Comparison of ENCODE assay signal across 34 cellular contexts in the genomic region with DNA sequence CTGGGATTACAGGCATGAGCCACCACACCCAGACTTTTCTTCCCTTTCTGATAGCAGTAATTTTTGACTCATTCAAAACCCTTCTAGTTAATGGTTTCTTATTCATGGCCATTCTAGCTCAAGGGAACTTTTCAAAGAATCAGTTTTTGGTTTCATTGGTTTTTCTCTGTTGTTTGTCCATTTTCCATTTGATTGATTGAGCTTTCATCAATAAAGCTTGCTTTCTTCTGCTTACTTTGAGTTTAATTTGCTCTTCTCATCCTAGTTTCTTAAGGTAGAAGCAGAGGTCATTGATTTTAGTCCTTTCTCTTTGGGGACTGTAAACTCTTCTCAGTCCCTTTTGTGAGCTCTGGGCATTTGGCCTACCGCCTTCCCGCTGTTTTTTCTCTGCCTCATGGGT.
DNase-seq lines count a peak whose midpoint lies in the region; ATAC-seq and TF ChIP-seq lines count a peak whose summit lies in the region.
"Had no signal": no experiment of that assay in that cellular context is flagged by ENCODE, and none has a peak within 500 bp of the region (broad histone marks: within the 10 kb centered on the region; RNA-seq: fewer than 3 reads in every experiment).

No MANE protein-coding gene starts in this region.

- no peak overlapping the region for H3K4me3 ChIP-seq in esophagus squamous epithelium
- H3K4me3 ChIP-seq: right atrium auricular region, testis had no signal

- TF ChIP-seq POLR2A in esophagus squamous epithelium (IDR thresholded peaks at IDR 0.05), result no peak

- no peaks in the 10 kb centered on the region for H3K27me3 ChIP-seq in esophagus squamous epithelium
- H3K27me3 ChIP-seq: right atrium auricular region, testis had no signal

- H3K27me3 Mint-ChIP-seq in activated CD8-positive, alpha-beta memory T cell treated with anti-CD3 and anti-CD28 coated beads, Interleukin-2, amount 10 ng/mL, durations not matched to agents 7 days and 5 days, result no peaks in the 10 kb centered on the region
- no peaks in the 10 kb centered on the region for H3K27me3 Mint-ChIP-seq in activated T-helper 17 cell treated with anti-CD3 and anti-CD28 coated beads, Interleukin-2, amount 50 U/mL, for 72 hours
- H3K27me3 Mint-ChIP-seq: CD4-positive, CD25-positive, alpha-beta regulatory T cell; stimulated activated naive CD8-positive, alpha-beta T cell treated with anti-CD3 and anti-CD28 coated beads, Interleukin-15, Interleukin-2, amounts not matched to agents 100 ng/mL and 50 ng/mL, for 24 hours had no signal

- 90 to 94% methylated on average over 2 of the region's 2 CpGs for WGBS in esophagus squamous epithelium, 2 donors

- no peak for ATAC-seq in activated CD8-positive, alpha-beta memory T cell treated with anti-CD3 and anti-CD28 coated beads, Interleukin-2, amount 10 ng/mL, durations not matched to agents 7 days and 5 days
- peak; percentile 4 for ATAC-seq in GM19395 (IDR thresholded peaks at IDR 0.05; ENCODE audit: unreplicated experiment)
- no peak for ATAC-seq in activated T-helper 17 cell treated with anti-CD3 and anti-CD28 coated beads, Interleukin-2, amount 50 U/mL, for 72 hours (replicated peaks)
- no peak for ATAC-seq in stimulated activated effector memory CD8-positive, alpha-beta T cell treated with anti-CD3 and anti-CD28 coated beads, Interleukin-12 subunit alpha, Interleukin-12 subunit beta, amount 100 ng/mL, for 72 hours
- no peak for ATAC-seq in HG02981 (IDR thresholded peaks at IDR 0.05; ENCODE audit: unreplicated experiment)
- ATAC-seq: left lobe of liver had no signal

- intact Hi-C loops in esophagus squamous epithelium (cut with DNase I) (no loop called here), head of caudate nucleus (cut with DNase I) (no loop called here)

- peaks cover 0 to 92% (median 3%) of the 10 kb centered on the region in 3 donors for H3K36me3 ChIP-seq in esophagus squamous epithelium

- H3K4me3 Mint-ChIP-seq in activated CD8-positive, alpha-beta memory T cell treated with anti-CD3 and anti-CD28 coated beads, Interleukin-2, amount 10 ng/mL, durations not matched to agents 7 days and 5 days, result no peak overlapping the region
- H3K4me3 Mint-ChIP-seq in activated T-helper 17 cell treated with anti-CD3 and anti-CD28 coated beads, Interleukin-2, amount 50 U/mL, for 72 hours, result no peak overlapping the region
- H3K4me3 Mint-ChIP-seq in stimulated activated effector memory CD8-positive, alpha-beta T cell treated with anti-CD3 and anti-CD28 coated beads, Interleukin-12 subunit alpha, Interleukin-12 subunit beta, amount 100 ng/mL, for 72 hours, result no peak overlapping the region
- H3K4me3 Mint-ChIP-seq: CD4-positive, CD25-positive, alpha-beta regulatory T cell; endodermal cell; H9; neural crest cell had no signal

- peaks cover 8% of the 10 kb centered on the region for H3K4me1 Mint-ChIP-seq in activated CD8-positive, alpha-beta memory T cell treated with anti-CD3 and anti-CD28 coated beads, Interleukin-2, amount 10 ng/mL, durations not matched to agents 7 days and 5 days
- peaks cover 17% of the 10 kb centered on the region for H3K4me1 Mint-ChIP-seq in activated T-helper 17 cell treated with anti-CD3 and anti-CD28 coated beads, Interleukin-2, amount 50 U/mL, for 72 hours
- H3K4me1 Mint-ChIP-seq in stimulated activated effector memory CD8-positive, alpha-beta T cell treated with anti-CD3 and anti-CD28 coated beads, Interleukin-12 subunit alpha, Interleukin-12 subunit beta, amount 100 ng/mL, for 72 hours, result no peaks in the 10 kb centered on the region
- H3K4me1 Mint-ChIP-seq: endodermal cell, H9 had no signal

- TF ChIP-seq CTCF in esophagus squamous epithelium (IDR thresholded peaks at IDR 0.05), result no peak

- H3K27ac ChIP-seq in esophagus squamous epithelium, result no peak overlapping the region
- H3K27ac ChIP-seq: parathyroid adenoma, right atrium auricular region, testis, VCaP had no signal

- no peaks in the 10 kb centered on the region for H3K9me3 Mint-ChIP-seq in activated CD8-positive, alpha-beta memory T cell treated with anti-CD3 and anti-CD28 coated beads, Interleukin-2, amount 10 ng/mL, durations not matched to agents 7 days and 5 days (ENCODE audit: low read depth)
- no peaks in the 10 kb centered on the region for H3K9me3 Mint-ChIP-seq in activated T-helper 17 cell treated with anti-CD3 and anti-CD28 coated beads, Interleukin-2, amount 50 U/mL, for 72 hours
- no peaks in the 10 kb centered on the region for H3K9me3 Mint-ChIP-seq in stimulated activated effector memory CD8-positive, alpha-beta T cell treated with anti-CD3 and anti-CD28 coated beads, Interleukin-12 subunit alpha, Interleukin-12 subunit beta, amount 100 ng/mL, for 72 hours
- H3K9me3 Mint-ChIP-seq: CD4-positive, CD25-positive, alpha-beta regulatory T cell; neural crest cell; stimulated activated naive CD8-positive, alpha-beta T cell treated with anti-CD3 and anti-CD28 coated beads, Interleukin-15, Interleukin-2, amounts not matched to agents 100 ng/mL and 50 ng/mL, for 24 hours had no signal

- H3K9me3 ChIP-seq in esophagus squamous epithelium, result no peaks in the 10 kb centered on the region
- H3K9me3 ChIP-seq: right atrium auricular region, testis had no signal

- no peaks in the 10 kb centered on the region for H3K4me1 ChIP-seq in esophagus squamous epithelium
- H3K4me1 ChIP-seq: parathyroid adenoma, right atrium auricular region, testis had no signal

- CTCF ChIA-PET in activated CD8-positive, alpha-beta memory T cell treated with anti-CD3 and anti-CD28 coated beads, Interleukin-2, amount 10 ng/mL, durations not matched to agents 7 days and 5 days (lab: Charles Lee), result interaction anchor here (1.2 to 1.5 kb wide), 2 partner anchors 10 to 434 kb away, joined by 3 to 5 read pairs; no protein-coding TSS in a partner anchor

- peaks cover 51% of the 10 kb centered on the region for H3K36me3 Mint-ChIP-seq in activated CD8-positive, alpha-beta memory T cell treated with anti-CD3 and anti-CD28 coated beads, Interleukin-2, amount 10 ng/mL, durations not matched to agents 7 days and 5 days
- peaks cover 99% of the 10 kb centered on the region for H3K36me3 Mint-ChIP-seq in activated T-helper 17 cell treated with anti-CD3 and anti-CD28 coated beads, Interleukin-2, amount 50 U/mL, for 72 hours (ENCODE audit: low read depth)
- H3K36me3 Mint-ChIP-seq in stimulated activated effector memory CD8-positive, alpha-beta T cell treated with anti-CD3 and anti-CD28 coated beads, Interleukin-12 subunit alpha, Interleukin-12 subunit beta, amount 100 ng/mL, for 72 hours, result peaks cover 100% of the 10 kb centered on the region

- H3K27ac Mint-ChIP-seq in activated CD8-positive, alpha-beta memory T cell treated with anti-CD3 and anti-CD28 coated beads, Interleukin-2, amount 10 ng/mL, durations not matched to agents 7 days and 5 days, result peak overlapping the region; percentile 15
- H3K27ac Mint-ChIP-seq in activated T-helper 17 cell treated with anti-CD3 and anti-CD28 coated beads, Interleukin-2, amount 50 U/mL, for 72 hours, result peak overlapping the region; percentile 59
- H3K27ac Mint-ChIP-seq in stimulated activated effector memory CD8-positive, alpha-beta T cell treated with anti-CD3 and anti-CD28 coated beads, Interleukin-12 subunit alpha, Interleukin-12 subunit beta, amount 100 ng/mL, for 72 hours, result peak overlapping the region; percentile 76
- H3K27ac Mint-ChIP-seq: endodermal cell, H9 had no signal

- DNase-seq in activated CD8-positive, alpha-beta memory T cell treated with anti-CD3 and anti-CD28 coated beads, Interleukin-2, amount 10 ng/mL, durations not matched to agents 7 days and 5 days, result no peak
- DNase-seq in activated CD8-positive, alpha-beta memory T cell treated with anti-CD3 and anti-CD28 coated beads for 24 hours, result no peak
- no peak for DNase-seq in stimulated activated effector memory CD8-positive, alpha-beta T cell treated with anti-CD3 and anti-CD28 coated beads, Interleukin-12 subunit alpha, Interleukin-12 subunit beta, amount 100 ng/mL, for 72 hours (ENCODE audit: low spot score in 2 of 2)
- DNase-seq in esophagus squamous epithelium (lab: John Stamatoyannopoulos, UW) (no peak), head of caudate nucleus (no peak)
- DNase-seq: activated CD4-positive, alpha-beta T cell treated with anti-CD3 and anti-CD28 coated beads for 48 hours; Calu3; caudate nucleus; CD4-positive, CD25-positive, alpha-beta regulatory T cell; DMS79; endodermal cell; GDM1; glutamatergic neuron; H9; Karpas-422; mesenchymal stem cell; MV-4-11; NCI-H1436; NCI-H2081 treated with DMSO at 0.1 percent for 48 hours; NCI-H2227 treated with DMSO at 0.1 percent for 48 hours; NCI-H526 treated with DMSO at 0.1 percent for 48 hours; small intestine; SW 1271; T1000; testis had no signal

Comparison
In these comparisons a context has a peak if more than half of its experiments do, and no peak if none do; other contexts are left out.
1. H3K27ac Mint-ChIP-seq: peak in every context shown above with its lines; median percentile 76 in stimulated activated effector memory CD8-positive, alpha-beta T cell treated with anti-CD3 and anti-CD28 coated beads, Interleukin-12 subunit alpha, Interleukin-12 subunit beta, amount 100 ng/mL, for 72 hours; 59 in activated T-helper 17 cell treated with anti-CD3 and anti-CD28 coated beads, Interleukin-2, amount 50 U/mL, for 72 hours; 15 in activated CD8-positive, alpha-beta memory T cell treated with anti-CD3 and anti-CD28 coated beads, Interleukin-2, amount 10 ng/mL, durations not matched to agents 7 days and 5 days.